20 cellular contexts compared by ENCODE assay signal in genomic region chr5:8961219-8961618, GRCh38.
"Had no signal": no experiment of that assay in that cellular context is flagged by ENCODE, and none has a peak within 500 bp of the region (broad histone marks: within the 10 kb centered on the region; RNA-seq: fewer than 3 reads in every experiment).

No MANE protein-coding gene starts in this region.

- H3K27me3 ChIP-seq: ovary, right atrium auricular region, right lobe of liver, stomach, testis, thyroid gland, transverse colon, upper lobe of right lung had no signal

- H3K4me3 ChIP-seq: left ventricle myocardium inferior, lung, ovary, right atrium auricular region, right lobe of liver, smooth muscle cell, stomach, testis, thyroid gland, transverse colon, upper lobe of right lung had no signal

- H3K27ac ChIP-seq: left ventricle myocardium inferior, ovary, right atrium auricular region, right lobe of liver, stomach, testis, thyroid gland, transverse colon, upper lobe of right lung had no signal

- DNase-seq: islet precursor cell; left ventricle myocardium inferior; naive B cell; ovary; right lobe of liver; stimulated activated CD4-positive, alpha-beta T cell treated with anti-CD3 and anti-CD28 coated beads, Interleukin-1b, Interleukin-23, amount 100 ng/mL, for 48 hours; stimulated activated CD4-positive, alpha-beta T cell treated with anti-CD3 and anti-CD28 coated beads, Interleukin-2, amount 100 ng/mL, for 48 hours; stimulated activated CD4-positive, alpha-beta T cell treated with anti-CD3 and anti-CD28 coated beads, Interleukin-4, amount 100 ng/mL, for 4 hours; stimulated activated CD8-positive, alpha-beta memory T cell treated with anti-CD3 and anti-CD28 coated beads, Interleukin-4, amount 100 ng/mL, for 48 hours; stimulated activated naive CD4-positive, alpha-beta T cell treated with Interleukin-2 at 50 U/mL for 16 hours; stomach; testis; thyroid gland; transverse colon; upper lobe of right lung had no signal

- ATAC-seq: natural killer cell treated with Interleukin-12 subunit alpha and Interleukin-12 subunit beta and Interleukin-15 and Interleukin-18, amount 100 ng/mL, for 72 hours; right lobe of liver; stimulated activated memory B cell treated with anti-CD40 and anti-IgM and Interleukin-4, amounts not matched to agents 10 μg/mL and 1 μg/mL and 100 μg/mL, for 72 hours; upper lobe of right lung had no signal

- H3K36me3 ChIP-seq: left ventricle myocardium inferior, ovary, right atrium auricular region, right lobe of liver, stomach, thyroid gland, transverse colon, upper lobe of right lung had no signal
